Comparison of ENCODE assay signal across 21 cellular contexts in the genomic region with DNA sequence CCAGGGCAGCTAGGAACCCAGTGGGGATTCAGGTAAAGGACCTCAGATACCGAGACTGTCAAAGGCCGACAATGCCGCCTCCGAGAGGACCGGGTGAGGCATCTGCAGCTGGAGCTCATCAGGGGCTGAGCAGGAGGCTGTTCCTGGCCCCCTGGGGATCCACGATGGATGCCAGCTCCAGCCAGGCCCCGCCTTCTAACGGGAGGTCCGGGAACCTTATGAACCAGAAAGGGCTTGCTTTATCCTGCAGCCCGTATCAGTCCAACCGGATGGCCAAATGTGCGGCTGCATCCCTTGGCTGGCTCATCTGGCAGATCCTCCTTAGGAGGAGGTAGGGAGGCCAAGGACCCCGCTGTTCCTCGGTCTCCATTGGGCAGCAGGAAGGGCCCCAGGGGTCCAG. TPM values are rescaled to one million over a fixed set of nuclear protein-coding genes. Genes with fewer than 3 reads are reported as not detected.
DNase-seq lines count a peak whose midpoint lies in the region; ATAC-seq, FAIRE-seq and TF ChIP-seq lines count a peak whose summit lies in the region.
"Had no signal": no experiment of that assay in that cellular context is flagged by ENCODE, and none has a peak within 500 bp of the region (broad histone marks: within the 10 kb centered on the region; RNA-seq: fewer than 3 reads in every experiment).

No MANE protein-coding gene starts in this region.

- H3K36me3 Mint-ChIP-seq in progenitor cell of endocrine pancreas (ENCODE audit: insufficient read depth): peaks cover 12% of the 10 kb centered on the region

- FAIRE-seq in D721Med (lab: Jason Lieb, UNC): no peak
- FAIRE-seq: endometrium had no signal

- H3K27me3 ChIP-seq in H7 (ENCODE audit: control insufficient read depth, insufficient read depth, low read length) (no peaks in the 10 kb centered on the region), Panc1 (ENCODE audit: control insufficient read depth, insufficient read depth, low read length) (no peaks in the 10 kb centered on the region)
- H3K27me3 ChIP-seq: hepatocyte, left lung, MG63 had no signal

- DNase-seq in H7 (peak; percentile 64), Panc1 (ENCODE audit: low read depth, low spot score) (no peak), Right ventricle myocardium superior (peak; percentile 76), progenitor cell of endocrine pancreas (ENCODE audit: low spot score, unreplicated experiment) (no peak), D341Med (ENCODE audit: low spot score) (no peak), DMS79 (lab: John Stamatoyannopoulos, UW) (no peak), HPDE6-E6E7 (ENCODE audit: extremely low spot score) (no peak), D721Med (ENCODE audit: insufficient read length, low spot score) (no peak)
- DNase-seq: activated naive CD4-positive, alpha-beta T cell treated with Interleukin-2 at 50 U/mL for 16 hours; CD4-positive, alpha-beta T cell; central memory CD4-positive, alpha-beta T cell; HFFc6; MG63; NCI-H2029 had no signal

- no peaks in the 10 kb centered on the region for H3K9me3 ChIP-seq in Panc1 (ENCODE audit: control insufficient read depth, insufficient read depth, low read depth, low read length)
- H3K9me3 ChIP-seq: left lung, MG63 had no signal

- H3K27me3 Mint-ChIP-seq in progenitor cell of endocrine pancreas: no peaks in the 10 kb centered on the region
- H3K27me3 Mint-ChIP-seq: CD4-positive, alpha-beta T cell; stimulated activated naive CD8-positive, alpha-beta T cell treated with anti-CD3 and anti-CD28 coated beads, Interleukin-15, Interleukin-2, amounts not matched to agents 100 ng/mL and 50 ng/mL, for 24 hours had no signal

- ATAC-seq in Panc1 (no peak), Right ventricle myocardium superior (ENCODE audit: poor library complexity) (peak; percentile 26)
- ATAC-seq: left lung had no signal

- 0 out of 2 replicates have a peak overlapping the region, but pooled peaks have one; percentile 26 for H3K27ac ChIP-seq in Panc1 (ENCODE audit: low read length)
- H3K27ac ChIP-seq: hepatocyte, left lung had no signal

- peaks cover 15% of the 10 kb centered on the region for H3K4me1 Mint-ChIP-seq in progenitor cell of endocrine pancreas (ENCODE audit: low read depth)

- intact Hi-C loops in Panc1 (cut with micrococcal nuclease; ENCODE audit: unreplicated experiment): loop anchor here (5.0 kb wide), 1 partner anchor 373 kb away; no protein-coding TSS in a partner anchor
- intact Hi-C loops in Right ventricle myocardium superior (cut with DNase I): no loop called here

- H3K4me1 ChIP-seq in Panc1 (ENCODE audit: control insufficient read depth, insufficient read depth, low read length): peaks cover 14% of the 10 kb centered on the region

- POLR2A ChIA-PET in Panc1 (lab: Charles Lee): no interaction called here

- in situ Hi-C loops in Panc1 (cut with HindIII; ENCODE audit: low pct_unique_long_range_greater_than_20kb, low sequenced_read_pairs): no loop called here

- no peak overlapping the region for H3K4me3 Mint-ChIP-seq in progenitor cell of endocrine pancreas (ENCODE audit: low read depth)
- H3K4me3 Mint-ChIP-seq: CD4-positive, alpha-beta T cell; HFFc6; nephron; stimulated activated naive CD8-positive, alpha-beta T cell treated with anti-CD3 and anti-CD28 coated beads, Interleukin-15, Interleukin-2, amounts not matched to agents 100 ng/mL and 50 ng/mL, for 24 hours; WTC11 had no signal

- H3K27ac Mint-ChIP-seq in progenitor cell of endocrine pancreas: peak overlapping the region; percentile 92
- H3K27ac Mint-ChIP-seq: HFFc6; nephron; stimulated activated naive CD8-positive, alpha-beta T cell treated with anti-CD3 and anti-CD28 coated beads, Interleukin-15, Interleukin-2, amounts not matched to agents 100 ng/mL and 50 ng/mL, for 24 hours; WTC11 had no signal

- CTCF ChIA-PET in Panc1 (lab: Charles Lee): interaction anchor here (0.6 to 1.0 kb wide), 3 partner anchors 8 to 375 kb away, joined by 4 to 5 read pairs (median 4); no protein-coding TSS in a partner anchor

- no TSS peak for BruUV-seq in Panc1 (replicated peaks; lab: Mats Ljungman, UMichigan)

- H3K4me3 ChIP-seq in H7 (ENCODE audit: insufficient read depth, low read depth, low read length) (no peak overlapping the region), Panc1 (ENCODE audit: low read depth in 2 of 2, low read length in 2 of 2) (no peak overlapping the region)
- H3K4me3 ChIP-seq: hepatocyte, left lung, MG63, skin epidermis had no signal

- TF ChIP-seq CTCF in Panc1 (IDR thresholded peaks at IDR 0.05): no peak
- no peak for TF ChIP-seq CTCF in progenitor cell of endocrine pancreas (IDR thresholded peaks at IDR 0.05; ENCODE audit: unreplicated experiment)
- TF ChIP-seq CTCF in D721Med (IDR thresholded peaks at IDR 0.05; ENCODE audit: insufficient read depth, missing control alignments): no peak

- H3K36me3 ChIP-seq in H7 (replicated peaks; ENCODE audit: control insufficient read depth, insufficient read depth, low read length) (peaks cover 7% of the 10 kb centered on the region), Panc1 (ENCODE audit: control insufficient read depth, insufficient read depth, low read length) (peaks cover 12% of the 10 kb centered on the region)

- no peaks in the 10 kb centered on the region for H3K9me3 Mint-ChIP-seq in progenitor cell of endocrine pancreas (ENCODE audit: low read depth)
- H3K9me3 Mint-ChIP-seq: CD4-positive, alpha-beta T cell; HFFc6; nephron; stimulated activated naive CD8-positive, alpha-beta T cell treated with anti-CD3 and anti-CD28 coated beads, Interleukin-15, Interleukin-2, amounts not matched to agents 100 ng/mL and 50 ng/mL, for 24 hours; WTC11 had no signal

RNA-seq across cellular contexts. Expression of gene SLC45A1, which starts 32.0 kb away (rescaled TPM):
- 0.90 and 1.0 TPM in 2 replicates for total RNA-seq in H7 (2014; rRNA removed; shearing (Covaris generic))
- total RNA-seq in Panc1 (2021; ENCODE audit: unreplicated experiment) (11.3 TPM), Right ventricle myocardium superior (1.9 TPM), progenitor cell of endocrine pancreas (0.60 and 0.86 TPM in 2 replicates)
- polyA plus RNA-seq in Panc1 (2012; ENCODE audit: insufficient read length): 49.4 TPM

Comparison
In these comparisons a context has a peak if more than half of its experiments do, and no peak if none do; other contexts are left out.
1. DNase-seq: peak in H7 (single experiment) and Right ventricle myocardium superior (single experiment); none in Panc1 (single experiment), progenitor cell of endocrine pancreas (single experiment), D341Med (single experiment), DMS79 (single experiment), HPDE6-E6E7 (single experiment) and D721Med (single experiment).